ENCODE assay signal across 8 cellular contexts in the genomic region with DNA sequence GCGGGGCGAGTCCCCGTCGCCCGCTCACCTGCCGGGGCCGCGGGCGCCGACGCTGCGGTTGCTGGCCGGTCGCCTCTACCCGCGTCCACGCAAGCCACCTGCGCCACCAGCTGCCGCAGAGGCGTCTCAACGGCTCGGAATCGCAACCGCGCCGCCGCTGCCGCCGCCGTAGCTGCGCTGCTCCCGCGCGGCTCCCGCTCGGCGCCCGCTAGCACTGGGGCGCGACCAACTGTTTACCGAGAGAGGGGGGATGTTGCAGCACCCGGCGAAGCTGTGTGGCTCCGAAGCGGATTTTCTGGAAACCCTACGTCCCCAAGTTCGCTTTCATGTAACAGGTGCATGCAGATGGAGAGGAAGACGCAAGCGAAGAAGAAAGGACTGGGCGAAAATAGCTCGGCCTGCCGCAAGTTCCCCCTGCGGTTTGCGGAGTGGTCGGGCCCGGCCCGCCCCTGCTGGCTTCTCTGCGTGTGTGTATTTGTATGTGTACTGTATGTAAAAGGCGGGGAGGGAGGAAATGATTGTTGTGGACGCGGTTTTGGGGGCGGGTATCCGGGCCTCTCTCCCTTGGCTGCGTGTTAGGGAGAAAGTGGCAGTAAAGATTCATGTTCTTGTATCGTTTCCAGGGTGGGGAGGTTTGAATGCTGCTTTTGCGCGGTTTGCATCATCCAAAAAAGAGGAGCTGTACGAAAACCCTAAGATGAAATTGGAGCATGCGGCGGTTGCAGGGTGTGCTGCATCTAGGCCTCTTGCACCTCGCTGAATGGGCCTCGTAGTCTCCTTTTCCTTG. TPM values are rescaled to one million over a fixed set of nuclear protein-coding genes. Genes with fewer than 3 reads are reported as not detected.
A peak's percentile ranks its signal among the peaks of the same experiment; 100 is the strongest.
DNase-seq lines count a peak whose midpoint lies in the region; ATAC-seq, FAIRE-seq and TF ChIP-seq lines count a peak whose summit lies in the region.

A gene (minus strand): TSS at position 182 of the 787 bp plus-strand sequence. CDS start 782 bp downstream, outside the sequence.

- peak within 1 kb of the TSS; percentile 97 for H3K27ac Mint-ChIP-seq in central memory CD8-positive, alpha-beta T cell (ENCODE audit: low read depth)

- H3K4me3 Mint-ChIP-seq in central memory CD8-positive, alpha-beta T cell: peak within 1 kb of the TSS; percentile 82

- no peak for FAIRE-seq in kidney (lab: Jason Lieb, UNC)

- intact Hi-C loops in kidney (cut with DNase I): no loop called here

- peaks cover 42% of the 10 kb centered on the region for H3K4me1 Mint-ChIP-seq in central memory CD8-positive, alpha-beta T cell

- H3K36me3 Mint-ChIP-seq in central memory CD8-positive, alpha-beta T cell (ENCODE audit: insufficient read depth): peaks cover 34% of the 10 kb centered on the region

- H3K4me1 ChIP-seq in kidney (ENCODE audit: control insufficient read depth in 1 of 2, insufficient read depth in 1 of 2, low read depth in 1 of 2, low read length in 2 of 2): peaks cover 0 to 3% of the 10 kb centered on the region in 2 donors

- peak within 1 kb of the TSS; percentile 78 to 85 for H3K4me3 ChIP-seq in kidney (ENCODE audit: low read length in 2 of 2)

- DNase-seq in AG09319 (ENCODE audit: extremely low read depth, low read depth): peak; percentile 69
- DNase-seq in NCI-H345 treated with DMSO at 0.1 percent for 48 hours (lab: John Stamatoyannopoulos, UW; ENCODE audit: unreplicated experiment): peak; percentile 89
- DNase-seq in central memory CD8-positive, alpha-beta T cell (ENCODE audit: low spot score in 2 of 2): peak; percentile 86 to 87
- DNase-seq in kidney: peak; percentile 88
- peak; percentile 71 to 75 for DNase-seq in stimulated activated CD4-positive, alpha-beta T cell treated with anti-CD3 and anti-CD28 coated beads, Interleukin-15, amount 100 ng/mL, for 1 hour (ENCODE audit: low read depth in 1 of 2, low spot score in 1 of 2)

- peaks cover 0 to 3% of the 10 kb centered on the region in 2 donors for H3K36me3 ChIP-seq in kidney (ENCODE audit: control insufficient read depth in 1 of 2, insufficient read depth in 2 of 2, low read length in 2 of 2)

- no peaks in the 10 kb centered on the region for H3K9me3 Mint-ChIP-seq in central memory CD8-positive, alpha-beta T cell

- peak within 1 kb of the TSS; percentile 63 to 93 for H3K9ac ChIP-seq in kidney (ENCODE audit: low read length in 2 of 2)

- ATAC-seq in GM19035 (IDR thresholded peaks at IDR 0.05; ENCODE audit: unreplicated experiment): peak; percentile 80
- ATAC-seq in HG03342 (IDR thresholded peaks at IDR 0.05; ENCODE audit: unreplicated experiment): peak; percentile 71
- ATAC-seq in activated CD4-positive, CD25-positive, alpha-beta regulatory T cell treated with anti-CD3 and anti-CD28 coated beads, Interleukin-2, amount 50 U/mL, for 24 hours: peak; percentile 82 to 84
- ATAC-seq in central memory CD8-positive, alpha-beta T cell (replicated peaks; ENCODE audit: extremely low read depth, poor library complexity, severe bottlenecking): peak; percentile 89

- TF ChIP-seq CTCF in AG09319 (IDR thresholded peaks at IDR 0.05; ENCODE audit: low read depth, low read length) (no peak), kidney (IDR thresholded peaks at IDR 0.05; ENCODE audit: borderline replicate concordance, extremely low read depth, insufficient read depth) (no peak)

- peak within 1 kb of the TSS; percentile 94 for H3K27ac ChIP-seq in kidney (ENCODE audit: low read depth in 2 of 2, low read length in 2 of 2)

- H3K27me3 Mint-ChIP-seq in central memory CD8-positive, alpha-beta T cell: no peaks in the 10 kb centered on the region

- no peaks in the 10 kb centered on the region for H3K9me3 ChIP-seq in kidney (ENCODE audit: control insufficient read depth in 1 of 2, low read length in 2 of 2)

RNA-seq across cellular contexts. Expression of the gene that starts here (rescaled TPM):
- 43.9 TPM for total RNA-seq in kidney
- 31.1 TPM for polyA plus RNA-seq in kidney (ENCODE audit: insufficient read depth, low read depth, low replicate concordance)

Comparison
In these comparisons a context has a peak if more than half of its experiments do, and no peak if none do; other contexts are left out.
1. Peak in every context shown above with its lines: DNase-seq, ATAC-seq, H3K4me3 ChIP-seq and H3K27ac ChIP-seq.